Comparison of ENCODE assay signal across 11 cellular contexts in the genomic region with DNA sequence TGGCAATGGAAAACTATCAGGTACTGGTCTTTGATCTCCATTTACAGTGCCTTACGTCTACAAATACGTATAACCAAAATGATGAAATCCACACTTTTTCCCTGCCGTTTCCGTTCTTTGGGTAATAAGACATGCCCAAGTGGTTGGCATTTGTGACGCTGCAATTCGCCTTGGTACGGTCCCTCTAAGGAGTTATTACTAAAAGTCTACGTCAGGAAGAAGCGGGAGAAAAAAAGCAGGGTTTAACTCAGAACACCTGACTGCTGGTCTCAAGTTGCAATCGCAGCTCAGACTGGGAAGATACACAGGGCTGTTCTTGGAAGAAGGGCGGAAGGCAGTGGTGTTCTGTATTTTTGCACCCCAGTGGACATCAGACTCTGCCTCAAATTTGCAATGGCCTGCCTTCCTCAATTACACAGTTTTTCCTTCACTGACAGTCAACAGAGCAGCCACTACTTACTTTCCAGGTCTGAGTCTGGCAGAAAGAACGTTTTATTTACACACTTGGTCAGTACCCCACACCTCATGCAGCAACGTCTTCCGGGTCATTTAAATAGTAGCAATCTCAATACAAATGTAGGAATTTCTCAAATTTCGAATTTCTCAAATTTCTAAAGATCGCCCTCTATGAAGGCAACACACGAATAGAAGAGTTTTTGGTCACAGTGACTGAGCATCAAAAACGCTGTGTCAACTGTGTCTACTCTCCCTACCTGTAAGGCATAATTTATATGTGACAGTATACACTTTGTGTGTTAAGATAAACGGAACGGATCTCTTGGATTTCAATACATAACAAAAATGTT.
DNase-seq lines count a peak whose midpoint lies in the region; TF ChIP-seq lines count a peak whose summit lies in the region.
"Had no signal": no experiment of that assay in that cellular context is flagged by ENCODE, and none has a peak within 500 bp of the region (broad histone marks: within the 10 kb centered on the region; RNA-seq: fewer than 3 reads in every experiment).

No MANE protein-coding gene starts in this region.

- peaks cover 26% of the 10 kb centered on the region for H3K27me3 Mint-ChIP-seq in activated T-cell treated with anti-CD3 and anti-CD28 coated beads, Interleukin-2, amount 50 U/mL, for 24 hours

- peaks cover 7% of the 10 kb centered on the region for H3K4me1 Mint-ChIP-seq in activated T-cell treated with anti-CD3 and anti-CD28 coated beads, Interleukin-2, amount 50 U/mL, for 24 hours (ENCODE audit: low read depth)

- no peaks in the 10 kb centered on the region for H3K36me3 Mint-ChIP-seq in activated T-cell treated with anti-CD3 and anti-CD28 coated beads, Interleukin-2, amount 50 U/mL, for 24 hours (ENCODE audit: low read depth)

- no peaks in the 10 kb centered on the region for H3K9me3 Mint-ChIP-seq in activated T-cell treated with anti-CD3 and anti-CD28 coated beads, Interleukin-2, amount 50 U/mL, for 24 hours
- H3K9me3 Mint-ChIP-seq: T-helper 1 cell treated with Interleukin-12 subunit alpha and Interleukin-12 subunit beta and Interleukin-4 antibody, amounts not matched to agents 30 μg/mL and 1 μg/mL, for 36 hours had no signal

- H3K27ac Mint-ChIP-seq in activated T-cell treated with anti-CD3 and anti-CD28 coated beads, Interleukin-2, amount 50 U/mL, for 24 hours: no peak overlapping the region

- H3K4me3 Mint-ChIP-seq in activated T-cell treated with anti-CD3 and anti-CD28 coated beads, Interleukin-2, amount 50 U/mL, for 24 hours: no peak overlapping the region

- TF ChIP-seq CTCF in GM06990 (IDR thresholded peaks at IDR 0.05; ENCODE audit: insufficient read depth, low read length, poor library complexity, severe bottlenecking): no peak

- H3K4me1 ChIP-seq in endocrine pancreas (ENCODE audit: control insufficient read depth, insufficient read depth, low read length) (no peaks in the 10 kb centered on the region), mucosa of stomach (ENCODE audit: control insufficient read depth, insufficient read depth, low read length) (peaks cover 18% of the 10 kb centered on the region)

- peak overlapping the region; percentile 92 for H3K4me3 ChIP-seq in GM06990 (replicated peaks; ENCODE audit: low read depth, low read length)
- peak overlapping the region; percentile 54 for H3K4me3 ChIP-seq in endocrine pancreas (ENCODE audit: control insufficient read depth, insufficient read depth, low read length)
- H3K4me3 ChIP-seq in mucosa of stomach (ENCODE audit: low read length): peak overlapping the region; percentile 38

- H3K27me3 ChIP-seq in GM06990 (replicated peaks; ENCODE audit: control insufficient read depth, insufficient read depth, low read length) (no peaks in the 10 kb centered on the region), endocrine pancreas (ENCODE audit: control insufficient read depth, insufficient read depth, low read length) (no peaks in the 10 kb centered on the region), mucosa of stomach (ENCODE audit: control insufficient read depth, insufficient read depth, low read length) (no peaks in the 10 kb centered on the region)

- H3K9me3 ChIP-seq in endocrine pancreas (ENCODE audit: control insufficient read depth, low read length) (no peaks in the 10 kb centered on the region), mucosa of stomach (ENCODE audit: control insufficient read depth, low read length) (no peaks in the 10 kb centered on the region)

- H3K36me3 ChIP-seq in GM06990 (ENCODE audit: control insufficient read depth, insufficient read depth, low read length): no peaks in the 10 kb centered on the region; the same call in 1 of the 2 replicates
- no peaks in the 10 kb centered on the region for H3K36me3 ChIP-seq in endocrine pancreas (ENCODE audit: control insufficient read depth, insufficient read depth, low read length)
- no peaks in the 10 kb centered on the region for H3K36me3 ChIP-seq in mucosa of stomach (ENCODE audit: control insufficient read depth, insufficient read depth, low read length)

- H3K9ac ChIP-seq in endocrine pancreas (ENCODE audit: control insufficient read depth, insufficient read depth, low read length) (no peak overlapping the region), mucosa of stomach (ENCODE audit: low read length) (peak overlapping the region; percentile 92)

- no peak for DNase-seq in GM06990 (ENCODE audit: extremely low read depth, insufficient read length)
- DNase-seq in NCI-H146 treated with DMSO at 0.1 percent for 48 hours (lab: John Stamatoyannopoulos, UW; ENCODE audit: unreplicated experiment): peak; percentile 50
- DNase-seq in DMS153 (lab: John Stamatoyannopoulos, UW): no peak
- DNase-seq in C1 segment of cervical spinal cord (lab: John Stamatoyannopoulos, UW): no peak
- no peak for DNase-seq in NCI-H1436 (lab: John Stamatoyannopoulos, UW)
- DNase-seq in activated T-cell treated with anti-CD3 and anti-CD28 coated beads, Interleukin-2, amount 50 U/mL, for 24 hours: no peak
- DNase-seq: activated effector memory CD4-positive, alpha-beta T cell treated with Interleukin-2 at 50 U/mL for 16 hours; stimulated activated CD4-positive, alpha-beta T cell treated with anti-CD3 and anti-CD28 coated beads, Interleukin-4, amount 100 ng/mL, for 1 hour had no signal

Comparison
In these comparisons a context has a peak if more than half of its experiments do, and no peak if none do; other contexts are left out.
1. H3K4me3 ChIP-seq: peak in every context shown above with its lines; median percentile 92 in GM06990; 54 in endocrine pancreas; 38 in mucosa of stomach.